ENCODE assay signal across 23 cellular contexts in the genomic region with DNA sequence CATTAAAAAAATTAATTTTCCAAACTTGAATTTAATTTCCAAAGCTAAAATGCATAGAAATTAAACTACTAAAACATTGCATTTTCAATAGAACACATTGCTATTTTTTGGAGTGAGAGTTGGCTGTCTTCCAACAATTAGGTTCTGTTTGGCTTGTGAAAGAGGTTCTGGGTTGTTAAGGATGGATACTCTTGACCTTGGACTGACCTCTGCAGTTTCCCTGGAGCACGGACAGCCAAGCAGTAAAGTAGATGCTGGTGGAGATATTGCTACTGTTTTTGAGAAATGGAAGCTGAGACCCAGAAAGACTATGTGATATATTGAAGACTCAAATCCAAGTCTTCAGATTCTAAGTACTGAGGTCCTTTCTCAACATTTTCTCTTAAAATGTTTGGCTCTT.
"Had no signal": no experiment of that assay in that cellular context is flagged by ENCODE, and none has a peak within 500 bp of the region (broad histone marks: within the 10 kb centered on the region; RNA-seq: fewer than 3 reads in every experiment).

No MANE protein-coding gene starts in this region.

- ATAC-seq: esophagus mucosa; gastrocnemius medialis; left lung; mucosa of descending colon; natural killer cell treated with Interleukin-12 subunit alpha and Interleukin-12 subunit beta and Interleukin-15 and Interleukin-18, amount 100 ng/mL, for 72 hours; pancreas; right lobe of liver had no signal

- H3K4me3 ChIP-seq: gastrocnemius medialis, left lung, mucosa of descending colon, pancreas, right lobe of liver, stomach, tibial artery had no signal

- H3K36me3 ChIP-seq: gastrocnemius medialis, left lung, neutrophil, pancreas, right lobe of liver, stomach, tibial artery had no signal

- FAIRE-seq: kidney, pancreas, small intestine had no signal

- H3K9me3 ChIP-seq: gastrocnemius medialis, left lung, mucosa of descending colon, neutrophil, pancreas, right lobe of liver, stomach, tibial artery had no signal

- DNase-seq: effector CD8-positive, alpha-beta T cell; endodermal cell; foreskin fibroblast; gastrocnemius medialis; head of caudate nucleus; kidney; left lung; mesenchymal stem cell; mucosa of descending colon; naive B cell; pancreas; right lobe of liver; small intestine; stimulated activated CD4-positive, alpha-beta T cell treated with anti-CD3 and anti-CD28 coated beads, Interleukin-1b, Interleukin-23, amount 100 ng/mL, for 48 hours; stimulated activated CD4-positive, alpha-beta T cell treated with anti-CD3 and anti-CD28 coated beads, Interleukin-4, amount 100 ng/mL, for 1 hour; stimulated activated CD8-positive, alpha-beta memory T cell treated with anti-CD3 and anti-CD28 coated beads, Interleukin-4, amount 100 ng/mL, for 48 hours; stimulated activated naive CD4-positive, alpha-beta T cell treated with Interleukin-2 at 50 U/mL for 16 hours; stomach; tibial artery had no signal

- H3K27me3 ChIP-seq: gastrocnemius medialis, left lung, pancreas, right lobe of liver, stomach had no signal

- H3K4me1 ChIP-seq: gastrocnemius medialis, left lung, pancreas, right lobe of liver, tibial artery had no signal

- H3K27ac ChIP-seq: epithelial cell of prostate, gastrocnemius medialis, left lung, neutrophil, pancreas, right lobe of liver, stomach, tibial artery had no signal
